Comparison of ENCODE assay signal across 8 cellular contexts in the genomic region with DNA sequence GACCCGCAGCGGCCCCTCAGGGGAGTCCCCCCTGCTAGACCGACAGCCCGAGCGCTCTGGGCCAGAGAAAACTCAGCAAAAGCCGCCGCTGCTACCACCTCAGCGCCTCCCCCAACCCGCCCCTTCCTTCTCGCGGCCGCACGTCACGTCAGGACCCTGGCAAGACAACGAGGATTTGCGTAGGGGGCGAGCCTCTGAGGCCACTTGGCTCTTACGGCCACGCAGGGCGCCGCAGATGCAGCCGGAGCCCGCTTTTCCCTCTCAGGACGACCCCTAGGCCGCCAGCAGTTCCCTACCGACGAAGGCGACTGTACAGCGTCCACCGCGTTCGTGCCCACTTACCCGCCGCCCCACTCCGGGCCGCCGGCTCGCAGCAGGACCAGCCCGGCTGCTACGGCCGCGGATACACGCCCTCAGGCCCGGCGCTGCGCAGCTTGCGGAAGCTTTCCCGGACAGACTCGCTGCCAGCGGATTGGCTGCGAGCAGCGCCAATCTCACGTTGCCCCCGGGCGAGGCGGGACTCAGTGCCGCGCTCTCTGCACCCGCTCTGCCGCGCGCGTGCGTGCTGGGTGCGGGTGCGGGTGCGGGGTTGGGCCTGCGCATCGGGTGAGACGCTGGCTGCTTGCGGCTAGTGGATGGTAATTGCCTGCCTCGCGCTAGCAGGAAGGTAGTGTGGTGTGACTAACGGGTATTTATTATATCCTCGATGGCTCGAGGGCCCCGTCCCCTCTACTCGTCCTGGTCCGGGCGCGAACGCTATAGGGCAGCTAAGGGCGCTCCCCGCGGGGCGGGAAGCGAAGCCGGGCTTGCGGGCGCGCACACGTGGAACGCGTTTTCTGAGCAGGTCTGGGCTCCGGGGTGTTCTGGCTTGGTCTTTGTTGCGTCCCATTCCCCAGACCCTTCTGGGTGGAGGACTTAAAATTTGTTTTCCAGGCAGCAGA. TPM values are rescaled to one million over a fixed set of nuclear protein-coding genes. Genes with fewer than 3 reads are reported as not detected.
DNase-seq lines count a peak whose midpoint lies in the region; ATAC-seq and TF ChIP-seq lines count a peak whose summit lies in the region.

A gene with protein sequence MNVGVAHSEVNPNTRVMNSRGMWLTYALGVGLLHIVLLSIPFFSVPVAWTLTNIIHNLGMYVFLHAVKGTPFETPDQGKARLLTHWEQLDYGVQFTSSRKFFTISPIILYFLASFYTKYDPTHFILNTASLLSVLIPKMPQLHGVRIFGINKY (minus strand): TSS at position 413 of the 941 bp plus-strand sequence. CDS start 1,744 bp downstream, outside the sequence.
Gene PMS1 (plus strand): TSS at position 524 of the 941 bp plus-strand sequence. CDS start 7,360 bp downstream, outside the sequence.

- peaks cover 31% of the 10 kb centered on the region for H3K36me3 Mint-ChIP-seq in type B pancreatic cell

- H3K4me3 Mint-ChIP-seq in type B pancreatic cell, result peak within 1 kb of the TSS; percentile 86

- peaks cover 28% of the 10 kb centered on the region for H3K4me1 Mint-ChIP-seq in type B pancreatic cell (ENCODE audit: unreplicated experiment)

- peaks cover 7 to 55% (median 38%) of the 10 kb centered on the region in 9 donors for H3K4me1 ChIP-seq in heart right ventricle

- peak within 1 kb of the TSS; percentile 64 for H3K27ac Mint-ChIP-seq in type B pancreatic cell

- no peaks in the 10 kb centered on the region for H3K9me3 ChIP-seq in heart right ventricle

- intact Hi-C loops in T-helper 1 cell treated with Interleukin-12 subunit alpha and Interleukin-12 subunit beta and Interleukin-4 antibody, amounts not matched to agents 30 ng/mL and 1 ng/mL, for 36 hours (cut with micrococcal nuclease), result loop anchor here (1.0 to 10.0 kb wide), 18 partner anchors 12 to 1893 kb away; partner anchors contain the start of genes ANKAR, ASNSD1, GLS and HIBCH
- intact Hi-C loops in heart right ventricle (cut with DNase I), result loop anchor here in 3 of 10 donors (1.0 to 2.0 kb wide), 3 partner anchors 21 to 22 kb away; partner anchors contain the start of gene OSGEPL1 (in 2 of the 3)
- intact Hi-C loops in posterior cingulate gyrus (cut with DNase I), result loop anchor here (10.0 kb wide), 1 partner anchor 339 kb away; the partner anchor contains the start of gene WDR75

- ATAC-seq in GM18498 (IDR thresholded peaks at IDR 0.05; ENCODE audit: unreplicated experiment), result peak; percentile 95
- peak; percentile 93 for ATAC-seq in HG02885 (IDR thresholded peaks at IDR 0.05; ENCODE audit: poor library complexity, unreplicated experiment)
- ATAC-seq in heart right ventricle, result peak; percentile 99 to 100 (median 99)

- H3K27me3 ChIP-seq in heart right ventricle, result no peaks in the 10 kb centered on the region

- TF ChIP-seq CTCF in heart right ventricle (IDR thresholded peaks at IDR 0.05) (no peak), type B pancreatic cell (conservative IDR thresholded peaks at IDR 0.05) (no peak)

- peak within 1 kb of the TSS; percentile 51 to 91 (median 78) for H3K4me3 ChIP-seq in heart right ventricle

- DNase-seq in NCI-H1694 (lab: John Stamatoyannopoulos, UW) (peak; percentile 87), amniotic epithelial cell (ENCODE audit: low read depth) (peak; percentile 93), heart right ventricle (peak; percentile 95 to 97), posterior cingulate gyrus (peak; percentile 94 to 100 (median 97)), type B pancreatic cell (ENCODE audit: extremely low spot score, unreplicated experiment) (peak; percentile 97)

- peaks cover 0 to 47% (median 12%) of the 10 kb centered on the region in 9 donors for H3K36me3 ChIP-seq in heart right ventricle

- no peaks in the 10 kb centered on the region for H3K27me3 Mint-ChIP-seq in type B pancreatic cell

- 0% methylated on average over 96 of the region's 96 CpGs for WGBS in heart right ventricle, 2 donors

- H3K9me3 Mint-ChIP-seq in type B pancreatic cell, result no peaks in the 10 kb centered on the region

- peak within 1 kb of the TSS; percentile 83 to 98 (median 96) for H3K27ac ChIP-seq in heart right ventricle

RNA-seq across cellular contexts. Expression of the first gene that starts in this region (rescaled TPM):
- 75.6 and 80.6 TPM in 2 replicates for total RNA-seq in T-helper 1 cell treated with Interleukin-12 subunit alpha and Interleukin-12 subunit beta and Interleukin-4 antibody, amounts not matched to agents 30 ng/mL and 1 ng/mL, for 36 hours
- total RNA-seq in heart right ventricle (10 to 100 TPM; 18.1 to 29.3 (median 23.5) TPM), type B pancreatic cell (ENCODE audit: low replicate concordance) (43.5 and 57.2 TPM in 2 replicates)
- 10 to 100 TPM; 34.7 to 88.2 TPM for polyA plus RNA-seq in heart right ventricle

RNA-seq across cellular contexts. Expression of gene PMS1, which starts in this region (rescaled TPM):
- total RNA-seq in T-helper 1 cell treated with Interleukin-12 subunit alpha and Interleukin-12 subunit beta and Interleukin-4 antibody, amounts not matched to agents 30 ng/mL and 1 ng/mL, for 36 hours, result 34.5 and 35.7 TPM in 2 replicates
- total RNA-seq in heart right ventricle (10 to 100 TPM in 8 of 10 donors, 1 to 10 TPM in 2; 7.0 to 15.1 (median 11.5) TPM), type B pancreatic cell (ENCODE audit: low replicate concordance) (21.1 and 47.3 TPM in 2 replicates)
- 10 to 100 TPM in 1 of 2 donors, 1 to 10 TPM in 1; 4.1 to 17.3 TPM for polyA plus RNA-seq in heart right ventricle

Comparison
In these comparisons a context has a peak if more than half of its experiments do, and no peak if none do; other contexts are left out.
1. Peak in every context shown above with its lines: DNase-seq, ATAC-seq, H3K4me3 ChIP-seq and H3K27ac ChIP-seq.